ENCODE assay signal across 1 cellular context in the genomic region with DNA sequence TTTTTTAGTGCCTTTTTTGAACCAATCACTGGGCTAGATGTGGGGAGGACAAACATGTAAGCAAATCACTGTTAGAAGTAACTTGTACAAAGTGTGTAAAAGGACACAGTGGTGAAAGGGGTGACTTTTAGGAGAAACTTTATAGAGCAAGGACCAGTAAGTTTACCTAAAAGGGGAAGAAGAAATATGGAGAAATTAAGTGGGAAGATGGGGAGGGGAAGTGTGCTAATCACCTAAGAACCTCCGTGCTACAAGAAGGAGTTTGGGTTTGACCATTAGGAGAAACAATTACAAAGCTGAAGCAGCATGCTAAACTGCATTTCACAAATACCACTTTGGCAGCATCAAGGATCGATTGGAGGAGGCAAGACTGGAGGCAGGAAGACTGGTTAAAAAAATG.
TF ChIP-seq lines count a peak whose summit lies in the region.

No MANE protein-coding gene starts in this region.

TF ChIP-seq in WTC11, 78 proteins besides CTCF, POLR2A, EP300 and RAD21 (continued from another document):
- TF ChIP-seq, protein P1, sequence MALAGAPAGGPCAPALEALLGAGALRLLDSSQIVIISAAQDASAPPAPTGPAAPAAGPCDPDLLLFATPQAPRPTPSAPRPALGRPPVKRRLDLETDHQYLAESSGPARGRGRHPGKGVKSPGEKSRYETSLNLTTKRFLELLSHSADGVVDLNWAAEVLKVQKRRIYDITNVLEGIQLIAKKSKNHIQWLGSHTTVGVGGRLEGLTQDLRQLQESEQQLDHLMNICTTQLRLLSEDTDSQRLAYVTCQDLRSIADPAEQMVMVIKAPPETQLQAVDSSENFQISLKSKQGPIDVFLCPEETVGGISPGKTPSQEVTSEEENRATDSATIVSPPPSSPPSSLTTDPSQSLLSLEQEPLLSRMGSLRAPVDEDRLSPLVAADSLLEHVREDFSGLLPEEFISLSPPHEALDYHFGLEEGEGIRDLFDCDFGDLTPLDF (CRISPR knock-in tag; IDR thresholded peaks at IDR 0.05), result no peak
- TF ChIP-seq, protein P2, sequence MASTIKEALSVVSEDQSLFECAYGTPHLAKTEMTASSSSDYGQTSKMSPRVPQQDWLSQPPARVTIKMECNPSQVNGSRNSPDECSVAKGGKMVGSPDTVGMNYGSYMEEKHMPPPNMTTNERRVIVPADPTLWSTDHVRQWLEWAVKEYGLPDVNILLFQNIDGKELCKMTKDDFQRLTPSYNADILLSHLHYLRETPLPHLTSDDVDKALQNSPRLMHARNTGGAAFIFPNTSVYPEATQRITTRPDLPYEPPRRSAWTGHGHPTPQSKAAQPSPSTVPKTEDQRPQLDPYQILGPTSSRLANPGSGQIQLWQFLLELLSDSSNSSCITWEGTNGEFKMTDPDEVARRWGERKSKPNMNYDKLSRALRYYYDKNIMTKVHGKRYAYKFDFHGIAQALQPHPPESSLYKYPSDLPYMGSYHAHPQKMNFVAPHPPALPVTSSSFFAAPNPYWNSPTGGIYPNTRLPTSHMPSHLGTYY (CRISPR knock-in tag; IDR thresholded peaks at IDR 0.05), result no peak
- TF ChIP-seq, protein P3, sequence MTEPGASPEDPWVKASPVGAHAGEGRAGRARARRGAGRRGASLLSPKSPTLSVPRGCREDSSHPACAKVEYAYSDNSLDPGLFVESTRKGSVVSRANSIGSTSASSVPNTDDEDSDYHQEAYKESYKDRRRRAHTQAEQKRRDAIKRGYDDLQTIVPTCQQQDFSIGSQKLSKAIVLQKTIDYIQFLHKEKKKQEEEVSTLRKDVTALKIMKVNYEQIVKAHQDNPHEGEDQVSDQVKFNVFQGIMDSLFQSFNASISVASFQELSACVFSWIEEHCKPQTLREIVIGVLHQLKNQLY (CRISPR knock-in tag; IDR thresholded peaks at IDR 0.05), result no peak
- TF ChIP-seq, protein P4, sequence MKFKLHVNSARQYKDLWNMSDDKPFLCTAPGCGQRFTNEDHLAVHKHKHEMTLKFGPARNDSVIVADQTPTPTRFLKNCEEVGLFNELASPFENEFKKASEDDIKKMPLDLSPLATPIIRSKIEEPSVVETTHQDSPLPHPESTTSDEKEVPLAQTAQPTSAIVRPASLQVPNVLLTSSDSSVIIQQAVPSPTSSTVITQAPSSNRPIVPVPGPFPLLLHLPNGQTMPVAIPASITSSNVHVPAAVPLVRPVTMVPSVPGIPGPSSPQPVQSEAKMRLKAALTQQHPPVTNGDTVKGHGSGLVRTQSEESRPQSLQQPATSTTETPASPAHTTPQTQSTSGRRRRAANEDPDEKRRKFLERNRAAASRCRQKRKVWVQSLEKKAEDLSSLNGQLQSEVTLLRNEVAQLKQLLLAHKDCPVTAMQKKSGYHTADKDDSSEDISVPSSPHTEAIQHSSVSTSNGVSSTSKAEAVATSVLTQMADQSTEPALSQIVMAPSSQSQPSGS (CRISPR knock-in tag; IDR thresholded peaks at IDR 0.05; ENCODE audit: borderline replicate concordance, low read depth), result no peak
- TF ChIP-seq, protein P5, sequence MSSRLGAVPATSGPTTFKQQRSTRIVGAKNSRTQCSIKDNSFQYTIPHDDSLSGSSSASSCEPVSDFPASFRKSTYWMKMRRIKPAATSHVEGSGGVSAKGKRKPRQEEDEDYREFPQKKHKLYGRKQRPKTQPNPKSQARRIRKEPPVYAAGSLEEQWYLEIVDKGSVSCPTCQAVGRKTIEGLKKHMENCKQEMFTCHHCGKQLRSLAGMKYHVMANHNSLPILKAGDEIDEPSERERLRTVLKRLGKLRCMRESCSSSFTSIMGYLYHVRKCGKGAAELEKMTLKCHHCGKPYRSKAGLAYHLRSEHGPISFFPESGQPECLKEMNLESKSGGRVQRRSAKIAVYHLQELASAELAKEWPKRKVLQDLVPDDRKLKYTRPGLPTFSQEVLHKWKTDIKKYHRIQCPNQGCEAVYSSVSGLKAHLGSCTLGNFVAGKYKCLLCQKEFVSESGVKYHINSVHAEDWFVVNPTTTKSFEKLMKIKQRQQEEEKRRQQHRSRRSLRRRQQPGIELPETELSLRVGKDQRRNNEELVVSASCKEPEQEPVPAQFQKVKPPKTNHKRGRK (CRISPR knock-in tag; IDR thresholded peaks at IDR 0.05; ENCODE audit: borderline replicate concordance), result no peak
- no peak for TF ChIP-seq EMX1 (CRISPR knock-in tag; IDR thresholded peaks at IDR 0.05)
- TF ChIP-seq, protein P6, sequence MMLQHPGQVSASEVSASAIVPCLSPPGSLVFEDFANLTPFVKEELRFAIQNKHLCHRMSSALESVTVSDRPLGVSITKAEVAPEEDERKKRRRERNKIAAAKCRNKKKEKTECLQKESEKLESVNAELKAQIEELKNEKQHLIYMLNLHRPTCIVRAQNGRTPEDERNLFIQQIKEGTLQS (CRISPR knock-in tag; conservative IDR thresholded peaks at IDR 0.05), result no peak
